ENCODE assay signal across 9 cellular contexts in the genomic region with DNA sequence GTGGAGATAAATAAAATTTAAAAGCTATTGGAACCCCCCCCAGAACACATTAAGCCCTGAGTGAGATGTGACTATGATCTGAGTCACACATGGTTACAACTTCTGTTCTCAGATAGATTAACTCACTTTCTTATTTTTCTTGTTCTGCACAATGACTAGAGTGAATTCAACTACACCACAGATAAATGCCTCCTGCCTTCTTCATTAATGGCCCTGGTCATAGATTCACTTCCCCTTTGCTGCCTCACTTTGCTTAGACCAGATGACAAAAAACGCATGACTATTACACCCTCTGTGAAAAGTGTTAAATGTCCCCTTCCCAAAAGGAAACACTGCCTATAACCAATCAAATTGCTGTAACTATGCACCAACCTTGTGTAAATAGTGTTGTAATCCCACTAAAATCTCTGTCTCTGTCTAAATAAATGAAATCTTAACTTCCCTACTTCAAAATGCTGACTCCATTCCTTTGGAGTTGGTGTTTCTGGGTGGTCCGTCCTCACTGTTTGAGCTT. TPM values are rescaled to one million over a fixed set of nuclear protein-coding genes. Genes with fewer than 3 reads are reported as not detected.
DNase-seq lines count a peak whose midpoint lies in the region; ATAC-seq and FAIRE-seq lines count a peak whose summit lies in the region.
"Had no signal": no experiment of that assay in that cellular context is flagged by ENCODE, and none has a peak within 500 bp of the region (broad histone marks: within the 10 kb centered on the region; RNA-seq: fewer than 3 reads in every experiment).

No MANE protein-coding gene starts in this region.

- intact Hi-C loops in naive thymus-derived CD4-positive, alpha-beta T cell (cut with micrococcal nuclease): no loop called here

- POLR2A ChIA-PET in naive thymus-derived CD4-positive, alpha-beta T cell (lab: Charles Lee): no interaction called here

- no peaks in the 10 kb centered on the region for H3K27me3 Mint-ChIP-seq in naive thymus-derived CD4-positive, alpha-beta T cell

- in situ Hi-C loops in G401 (cut with HindIII; ENCODE audit: low sequenced_read_pairs): no loop called here

- H3K4me1 Mint-ChIP-seq in naive thymus-derived CD4-positive, alpha-beta T cell: no peaks in the 10 kb centered on the region
- H3K4me1 Mint-ChIP-seq: activated naive CD4-positive, alpha-beta T cell treated with anti-CD3 and anti-CD28 coated beads, Interleukin-2, amount 10 ng/mL, durations not matched to agents 7 days and 5 days had no signal

- H3K9me3 ChIP-seq in naive thymus-derived CD4-positive, alpha-beta T cell (ENCODE audit: control insufficient read depth in 2 of 3, low read length in 3 of 3): peaks cover 0 to 7% (median 0%) of the 10 kb centered on the region in 3 experiments

- no peak overlapping the region for H3K27ac ChIP-seq in naive thymus-derived CD4-positive, alpha-beta T cell (ENCODE audit: low read depth, low read length)

- DNase-seq in SIG-M5 treated with dmso at 0.1 percent for 504 hours (lab: John Stamatoyannopoulos, UW; ENCODE audit: unreplicated experiment) (peak; percentile 71), urothelium cell line (ENCODE audit: low spot score) (no peak), G401 (ENCODE audit: low spot score) (no peak)
- DNase-seq in naive thymus-derived CD4-positive, alpha-beta T cell: no peak
- no peak for DNase-seq in activated CD4-positive, CD25-positive, alpha-beta regulatory T cell treated with anti-CD3 and anti-CD28 coated beads, Interleukin-2, amount 50 U/mL, for 72 hours
- DNase-seq in activated naive CD4-positive, alpha-beta T cell treated with anti-CD3 and anti-CD28 coated beads, Interleukin-2, amount 50 U/mL, for 16 hours: no peak
- DNase-seq: activated naive CD4-positive, alpha-beta T cell treated with anti-CD3 and anti-CD28 coated beads, Interleukin-2, amount 10 ng/mL, durations not matched to agents 7 days and 5 days had no signal

- H3K4me3 Mint-ChIP-seq in naive thymus-derived CD4-positive, alpha-beta T cell: no peak overlapping the region
- H3K4me3 Mint-ChIP-seq: activated naive CD4-positive, alpha-beta T cell treated with anti-CD3 and anti-CD28 coated beads, Interleukin-2, amount 10 ng/mL, durations not matched to agents 7 days and 5 days had no signal

- H3K27me3 ChIP-seq in naive thymus-derived CD4-positive, alpha-beta T cell (ENCODE audit: control insufficient read depth in 2 of 2, insufficient read depth in 2 of 2, low read length in 2 of 2): no peaks in the 10 kb centered on the region

- CTCF ChIA-PET in naive thymus-derived CD4-positive, alpha-beta T cell (lab: Charles Lee): no interaction called here

- no peaks in the 10 kb centered on the region for H3K36me3 ChIP-seq in naive thymus-derived CD4-positive, alpha-beta T cell (ENCODE audit: control insufficient read depth in 2 of 3, insufficient read depth in 3 of 3, low read length in 3 of 3)

- H3K9me3 Mint-ChIP-seq in naive thymus-derived CD4-positive, alpha-beta T cell: peaks cover 0 to 9% (median 0%) of the 10 kb centered on the region in 11 donors
- H3K9me3 Mint-ChIP-seq: activated naive CD4-positive, alpha-beta T cell treated with anti-CD3 and anti-CD28 coated beads, Interleukin-2, amount 10 ng/mL, durations not matched to agents 7 days and 5 days had no signal

- no peaks in the 10 kb centered on the region for H3K36me3 Mint-ChIP-seq in naive thymus-derived CD4-positive, alpha-beta T cell
- H3K36me3 Mint-ChIP-seq: activated naive CD4-positive, alpha-beta T cell treated with anti-CD3 and anti-CD28 coated beads, Interleukin-2, amount 10 ng/mL, durations not matched to agents 7 days and 5 days had no signal

- no peak overlapping the region for H3K4me3 ChIP-seq in naive thymus-derived CD4-positive, alpha-beta T cell (ENCODE audit: low read length)

- no peaks in the 10 kb centered on the region for H3K4me1 ChIP-seq in naive thymus-derived CD4-positive, alpha-beta T cell (ENCODE audit: control insufficient read depth in 2 of 2, insufficient read depth in 2 of 2, low read length in 2 of 2)

- FAIRE-seq in urothelium cell line (lab: Jason Lieb, UNC): no peak

- no peak overlapping the region for H3K27ac Mint-ChIP-seq in naive thymus-derived CD4-positive, alpha-beta T cell
- H3K27ac Mint-ChIP-seq: activated naive CD4-positive, alpha-beta T cell treated with anti-CD3 and anti-CD28 coated beads, Interleukin-2, amount 10 ng/mL, durations not matched to agents 7 days and 5 days had no signal

- ATAC-seq in GM18868 (IDR thresholded peaks at IDR 0.05; ENCODE audit: unreplicated experiment) (peak; percentile 97), HG02885 (IDR thresholded peaks at IDR 0.05; ENCODE audit: poor library complexity, unreplicated experiment) (peak; percentile 93)
- peak; percentile 74 for ATAC-seq in naive thymus-derived CD4-positive, alpha-beta T cell

RNA-seq across cellular contexts. Expression of gene AKR1D1, which starts 49.4 kb away (rescaled TPM):
- total RNA-seq in naive thymus-derived CD4-positive, alpha-beta T cell: not detected
- polyA plus RNA-seq in naive thymus-derived CD4-positive, alpha-beta T cell: not detected
- not detected in 2 replicates for total RNA-seq in G401 (2014; rRNA removed; shearing (Covaris generic))
